11 cellular contexts compared by ENCODE assay signal in genomic region chr15:22845289-22845900, GRCh38. TPM values are rescaled to one million over a fixed set of nuclear protein-coding genes. Genes with fewer than 3 reads are reported as not detected.
DNase-seq lines count a peak whose midpoint lies in the region; ATAC-seq, FAIRE-seq and TF ChIP-seq lines count a peak whose summit lies in the region.
"Had no signal": no experiment of that assay in that cellular context is flagged by ENCODE, and none has a peak within 500 bp of the region (broad histone marks: within the 10 kb centered on the region; RNA-seq: fewer than 3 reads in every experiment).

No MANE protein-coding gene starts in this region.

- H3K4me3 ChIP-seq in IMR-90 (ENCODE audit: insufficient read depth, low read depth, low read length), result no peak overlapping the region
- no peak overlapping the region for H3K4me3 ChIP-seq in GM12878
- H3K4me3 ChIP-seq: spleen had no signal

- FAIRE-seq in GM12878 (lab: Jason Lieb, UNC), result no peak

- no peak overlapping the region for H3K14ac ChIP-seq in IMR-90 (replicated peaks; ENCODE audit: low read depth, low read length)

- no peak overlapping the region for H3K18ac ChIP-seq in IMR-90 (ENCODE audit: low read depth, low read length)

- H3K79me1 ChIP-seq in IMR-90 (ENCODE audit: low read depth in 1 of 2, low read length in 2 of 2), result peaks cover 35 to 45% of the 10 kb centered on the region in 2 experiments

- H2AFZ ChIP-seq in IMR-90 (replicated peaks; ENCODE audit: low read length, poor library complexity), result no peak overlapping the region
- H2AFZ ChIP-seq in GM12878 (ENCODE audit: control insufficient read depth, low read depth, low read length), result no peak overlapping the region

- H3K36me3 ChIP-seq in ES-I3 (ENCODE audit: insufficient read depth, low read length) (no peaks in the 10 kb centered on the region; the same call in none of the 2 replicates), IMR-90 (ENCODE audit: control insufficient read depth, insufficient read depth, low read length) (peaks cover 13% of the 10 kb centered on the region), GM12878 (ENCODE audit: control insufficient read depth in 2 of 2, insufficient read depth in 2 of 2, low read length in 1 of 2) (peaks cover 6 to 20% of the 10 kb centered on the region in 2 experiments)

- H3K4me2 ChIP-seq in IMR-90 (ENCODE audit: low read depth, low read length), result peak overlapping the region; percentile 72
- no peak overlapping the region; the same call in 1 of the 2 replicates for H3K4me2 ChIP-seq in GM12878 (ENCODE audit: control insufficient read depth, insufficient read depth)

- RAD21 ChIA-PET in GM12878 (lab: Charles Lee; ENCODE audit: unreplicated experiment), result no interaction called here

- H3K27me3 ChIP-seq in IMR-90 (ENCODE audit: control insufficient read depth, insufficient read depth, low read length) (no peaks in the 10 kb centered on the region), GM12878 (replicated peaks in 1 of 2; ENCODE audit: control insufficient read depth in 2 of 2, insufficient read depth in 2 of 2, low read length in 1 of 2) (no peaks in the 10 kb centered on the region)
- H3K27me3 ChIP-seq: spleen had no signal

- in situ Hi-C loops in IMR-90 (cut with MboI; ENCODE audit: low sequenced_read_pairs), result no loop called here
- in situ Hi-C loops in GM12878 (cut with MboI), result no loop called here

- no peaks in the 10 kb centered on the region for H3K27me3 Mint-ChIP-seq in natural killer cell (ENCODE audit: low read depth in 2 of 2)

- TF ChIP-seq EP300 in GM12878 (IDR thresholded peaks at IDR 0.05; ENCODE audit: borderline replicate concordance in 1 of 2, control insufficient read depth in 1 of 2, low read depth in 2 of 2, low read length in 2 of 2), result no peak

- CTCF ChIA-PET in IMR-90 (lab: Yijun Ruan, JAX), result no interaction called here
- CTCF ChIA-PET in GM12878 (lab: Yijun Ruan, JAX), result no interaction called here

- H3K4me3 Mint-ChIP-seq in natural killer cell, result no peak overlapping the region

- WGBS in IMR-90 (ENCODE audit: extremely low coverage in 2 of 2, insufficient read length in 1 of 2), 2 experiments, result no CpG with 5 or more reads among the region's 2 CpGs
- 25% methylated on average over 2 of the region's 2 CpGs for WGBS in GM12878 (ENCODE audit: insufficient coverage, insufficient replicate concordance, low lambda C conversion rate, missing lambda C conversion rate)

- H3K56ac ChIP-seq in IMR-90 (ENCODE audit: extremely low read depth, insufficient read depth, low read length), result no peak overlapping the region

- SMC1A ChIA-PET in GM12878 (lab: Charles Lee; ENCODE audit: uncharacterized antibody, unreplicated experiment), result no interaction called here

- intact Hi-C loops in IMR-90 (cut with micrococcal nuclease), result no loop called here
- intact Hi-C loops in GM12878 (cut with micrococcal nuclease; ENCODE audit: unreplicated experiment), result no loop called here
- intact Hi-C loops in natural killer cell (cut with micrococcal nuclease), result no loop called here

- peaks cover 27% of the 10 kb centered on the region for H4K20me1 ChIP-seq in IMR-90 (ENCODE audit: insufficient read depth, low read length)
- peaks cover 6% of the 10 kb centered on the region for H4K20me1 ChIP-seq in GM12878 (ENCODE audit: control insufficient read depth, insufficient read depth)

- no peak overlapping the region for H2BK120ac ChIP-seq in IMR-90 (ENCODE audit: low read depth, low read length)

- no peak overlapping the region for H3K4ac ChIP-seq in IMR-90 (ENCODE audit: low read depth, low read length)

- H4K8ac ChIP-seq in IMR-90 (ENCODE audit: low read depth in 2 of 2, low read length in 2 of 2), result no peak overlapping the region

- H2BK5ac ChIP-seq in IMR-90 (ENCODE audit: low read depth, low read length, poor library complexity, severe bottlenecking), result peak overlapping the region; percentile 67

- TF ChIP-seq RAD21 in IMR-90 (IDR thresholded peaks at IDR 0.05; ENCODE audit: low read length) (no peak), GM12878 (IDR thresholded peaks at IDR 0.05; ENCODE audit: insufficient read depth, low read depth, low read length) (no peak)

- H3K27ac Mint-ChIP-seq in natural killer cell, result peak overlapping the region; percentile 37 to 77

- ATAC-seq in IMR-90 (ENCODE audit: low read depth), result peak; percentile 73
- ATAC-seq in GM12878, result peak; percentile 58
- ATAC-seq in natural killer cell, result no peak
- ATAC-seq in GM21825 (IDR thresholded peaks at IDR 0.05; ENCODE audit: unreplicated experiment), result no peak

- no peak for TF ChIP-seq CTCF in IMR-90 (conservative IDR thresholded peaks at IDR 0.05; ENCODE audit: low read depth, low read length)
- TF ChIP-seq CTCF in GM12878 (IDR thresholded peaks at IDR 0.05 in 2 of 3, conservative IDR thresholded peaks at IDR 0.05 in 1 of 3; ENCODE audit: control insufficient read depth in 2 of 3, extremely low read depth in 1 of 3, insufficient read depth in 1 of 3, low read depth in 3 of 3, low read length in 3 of 3), result no peak
- no peak for TF ChIP-seq CTCF in natural killer cell (IDR thresholded peaks at IDR 0.05)

- H2AK5ac ChIP-seq in IMR-90 (ENCODE audit: low read depth, low read length), result no peak overlapping the region

- no peak overlapping the region for H3K23ac ChIP-seq in IMR-90 (ENCODE audit: low read depth, low read length)

- H3K27ac ChIP-seq in IMR-90 (ENCODE audit: insufficient read depth, low read length) (peak overlapping the region; percentile 66), GM12878 (ENCODE audit: control insufficient read depth, insufficient read depth) (peak overlapping the region; percentile 35)
- H3K27ac ChIP-seq: spleen had no signal

- H3K79me2 ChIP-seq in GM12878 (ENCODE audit: control insufficient read depth, insufficient read depth, low read length), result peaks cover 83% of the 10 kb centered on the region

- no TSS peak for BruUV-seq in IMR-90 (replicated peaks; lab: Mats Ljungman, UMichigan)
- no TSS peak for BruUV-seq in GM12878 (replicated peaks; lab: Mats Ljungman, UMichigan)

- H4K5ac ChIP-seq in IMR-90 (ENCODE audit: low read depth, low read length), result no peak overlapping the region

- no peak overlapping the region for H2AK9ac ChIP-seq in IMR-90 (replicated peaks; ENCODE audit: low read depth, low read length, poor library complexity)

- no peak overlapping the region for H2BK20ac ChIP-seq in IMR-90 (ENCODE audit: low read depth, low read length)

- H4K91ac ChIP-seq in IMR-90 (ENCODE audit: insufficient read depth, low read depth, low read length), result no peak overlapping the region

- H3K9me3 ChIP-seq in ES-I3 (ENCODE audit: control insufficient read depth, insufficient read depth, low read length) (no peaks in the 10 kb centered on the region), IMR-90 (ENCODE audit: control insufficient read depth, insufficient read depth, low read length) (no peaks in the 10 kb centered on the region), GM12878 (replicated peaks; ENCODE audit: control insufficient read depth, insufficient read depth, low read length) (no peaks in the 10 kb centered on the region)
- H3K9me3 ChIP-seq: spleen had no signal

- H3K4me1 Mint-ChIP-seq in natural killer cell, result peaks cover 47 to 61% of the 10 kb centered on the region in 2 donors

- H3K4me1 ChIP-seq in ES-I3 (ENCODE audit: insufficient read depth, low read length), result peaks cover 17% of the 10 kb centered on the region
- H3K4me1 ChIP-seq in IMR-90 (ENCODE audit: control insufficient read depth, insufficient read depth, low read length), result peaks cover 13% of the 10 kb centered on the region
- H3K4me1 ChIP-seq in GM12878 (ENCODE audit: control insufficient read depth, insufficient read depth, low read length), result peaks cover 9% of the 10 kb centered on the region

- H2BK15ac ChIP-seq in IMR-90 (ENCODE audit: low read depth, low read length), result no peak overlapping the region

- H3K9me3 Mint-ChIP-seq in natural killer cell, result no peaks in the 10 kb centered on the region

- H3K36me3 Mint-ChIP-seq in natural killer cell, result no peaks in the 10 kb centered on the region

- dilution Hi-C loops in IMR-90 (cut with HindIII; ENCODE audit: low sequenced_read_pairs, unreplicated experiment), result no loop called here

- peaks cover 6% of the 10 kb centered on the region; the same call in 1 of the 2 replicates for H3K9me1 ChIP-seq in IMR-90 (ENCODE audit: insufficient read depth, low read length)

- H3K9ac ChIP-seq in ES-I3 (ENCODE audit: low read depth, low read length), result peak overlapping the region; percentile 24; the same call in 1 of the 2 replicates
- H3K9ac ChIP-seq in IMR-90 (ENCODE audit: low read depth, low read length), result peak overlapping the region; percentile 56; the same call in 1 of the 2 replicates
- H3K9ac ChIP-seq in GM12878 (ENCODE audit: control insufficient read depth, insufficient read depth, low read length), result no peak overlapping the region

- DNase-seq in IMR-90 (peak; percentile 52), GM12878 (ENCODE audit: low read depth, low spot score) (no peak), natural killer cell (no peak), COLO668 (lab: John Stamatoyannopoulos, UW; ENCODE audit: unreplicated experiment) (no peak), NCI-H2227 treated with DMSO at 0.1 percent for 48 hours (lab: John Stamatoyannopoulos, UW) (no peak), GM03348 (ENCODE audit: low spot score) (no peak)
- DNase-seq: GOT3, head of caudate nucleus, spleen had no signal

- no peak for TF ChIP-seq POLR2A in IMR-90 (IDR thresholded peaks at IDR 0.05; ENCODE audit: low read depth, low read length)
- no peak for TF ChIP-seq POLR2A in GM12878 (IDR thresholded peaks at IDR 0.05; ENCODE audit: low read depth, low read length)

- POLR2A ChIA-PET in IMR-90 (lab: Charles Lee; ENCODE audit: unreplicated experiment), result no interaction called here
- POLR2A ChIA-PET in GM12878 (lab: Charles Lee), result interaction anchor here (0.9 kb wide), 1 partner anchor 11 kb away, joined by 3 read pairs; no protein-coding TSS in a partner anchor

RNA-seq across cellular contexts. Expression of gene NIPA2, which starts 6.9 kb away (rescaled TPM):
- total RNA-seq in IMR-90 (2012; rRNA removed), result 38.0 and 78.6 TPM in 2 replicates
- 25.6 and 33.0 TPM in 2 replicates for polyA plus RNA-seq in IMR-90 (2012; rRNA removed)
- 18.0 and 19.5 TPM in 2 replicates for polyA plus RNA-seq in IMR-90 (2012; cell fraction: cytosol; rRNA removed)
- 8.5 and 13.9 TPM in 2 replicates for polyA plus RNA-seq in IMR-90 (2012; cell fraction: nucleus; rRNA removed; ENCODE audit: low replicate concordance)
- total RNA-seq in GM12878 (2013; cell fraction: nucleolus; rRNA removed), result 103 and 122 TPM in 2 replicates
- total RNA-seq in GM12878 (2014; rRNA removed), result 111 and 133 TPM in 2 replicates
- total RNA-seq in GM12878 (2014; rRNA removed; fragmentation: Illumina TruSeq; extraction: Trizol), result 88.8 and 91.6 TPM in 2 replicates
- total RNA-seq in GM12878 (2021), result 107 and 108 TPM in 2 replicates
- 43.2 TPM for polyA plus RNA-seq in GM12878 (2011; ENCODE audit: low read depth)
- 90.4 and 117 TPM in 2 replicates for polyA plus RNA-seq in GM12878 (2011; rRNA removed)
- polyA plus RNA-seq in GM12878 (2011; cell fraction: cytosol; rRNA removed), result 41.8 and 46.8 TPM in 2 replicates
- 35.7 and 41.2 TPM in 2 replicates for polyA plus RNA-seq in GM12878 (2011; cell fraction: nucleus; rRNA removed)
- 48.8 and 52.2 TPM in 2 replicates for polyA plus RNA-seq in GM12878 (2012)
- polyA plus RNA-seq in GM12878 (2014; fragmentation: Illumina TruSeq; extraction: Trizol), result 92.5 and 127 TPM in 2 replicates
- 10 to 100 TPM; 24.4 to 36.3 TPM for polyA plus RNA-seq in GM12878 (2014; fragmentation: Nextera tagmentation; extraction: Ambion mirVana)
- polyA plus RNA-seq in GM12878 (2014; rRNA removed), result 98.2 and 100 TPM in 2 replicates
- polyA plus RNA-seq in GM12878 (2016; fragmentation: Nextera tagmentation; extraction: Ambion mirVana), result 100 to 1,000 TPM; 148 to 159 TPM
- polyA minus RNA-seq in GM12878 (2011; rRNA and poly(A)+ RNA removed), result 42.5 and 50.8 TPM in 2 replicates
- 27.1 and 33.2 TPM in 2 replicates for polyA minus RNA-seq in GM12878 (2011; cell fraction: cytosol; rRNA and poly(A)+ RNA removed)
- 36.9 and 55.8 TPM in 2 replicates for polyA minus RNA-seq in GM12878 (2011; cell fraction: nucleus; rRNA and poly(A)+ RNA removed)
- 10 to 100 TPM; 37.3 to 41.3 (median 40.9) TPM for total RNA-seq in natural killer cell

RNA-seq across cellular contexts. Expression of gene NIPA1, which starts 59.0 kb away (rescaled TPM):
- total RNA-seq in IMR-90 (2012; rRNA removed) (10.6 and 13.6 TPM in 2 replicates), GM12878 (2014; rRNA removed) (30.6 and 32.7 TPM in 2 replicates), GM12878 (2014; rRNA removed; fragmentation: Illumina TruSeq; extraction: Trizol) (22.8 and 23.1 TPM in 2 replicates), GM12878 (2021) (34.6 and 35.9 TPM in 2 replicates), natural killer cell (10 to 100 TPM; 11.3 to 17.8 (median 11.4) TPM)
- polyA plus RNA-seq in IMR-90 (2012; rRNA removed) (6.5 and 6.8 TPM in 2 replicates), GM12878 (2011; rRNA removed) (46.5 and 52.5 TPM in 2 replicates), GM12878 (2014; fragmentation: Illumina TruSeq; extraction: Trizol) (27.4 and 27.6 TPM in 2 replicates), GM12878 (2014; fragmentation: Nextera tagmentation; extraction: Ambion mirVana) (1 to 10 TPM; 5.3 to 7.6 TPM), GM12878 (2014; rRNA removed) (21.7 and 24.9 TPM in 2 replicates), GM12878 (2016; fragmentation: Nextera tagmentation; extraction: Ambion mirVana) (10 to 100 TPM; 23.2 to 26.5 TPM)
- polyA plus RNA-seq in IMR-90 (2012; cell fraction: cytosol; rRNA removed), result 2.8 and 3.7 TPM in 2 replicates
- polyA plus RNA-seq in IMR-90 (2012; cell fraction: nucleus; rRNA removed; ENCODE audit: low replicate concordance), result 6.5 and 6.6 TPM in 2 replicates
- total RNA-seq in GM12878 (2013; cell fraction: nucleolus; rRNA removed), result 85.7 TPM in 2 replicates
- polyA plus RNA-seq in GM12878 (2011; ENCODE audit: low read depth), result 10.1 TPM
- polyA plus RNA-seq in GM12878 (2011; cell fraction: cytosol; rRNA removed), result 33.7 and 40.0 TPM in 2 replicates
- 40.6 and 47.0 TPM in 2 replicates for polyA plus RNA-seq in GM12878 (2011; cell fraction: nucleus; rRNA removed)
- 14.5 and 18.0 TPM in 2 replicates for polyA plus RNA-seq in GM12878 (2012)
- 112 and 131 TPM in 2 replicates for polyA minus RNA-seq in GM12878 (2011; rRNA and poly(A)+ RNA removed)
- 28.1 and 28.2 TPM in 2 replicates for polyA minus RNA-seq in GM12878 (2011; cell fraction: cytosol; rRNA and poly(A)+ RNA removed)
- polyA minus RNA-seq in GM12878 (2011; cell fraction: nucleus; rRNA and poly(A)+ RNA removed), result 13.8 and 24.6 TPM in 2 replicates

Comparison
In these comparisons a context has a peak if more than half of its experiments do, and no peak if none do; other contexts are left out.
1. ATAC-seq: peak in IMR-90 (single experiment) and GM12878 (single experiment); none in natural killer cell (0 of 3) and GM21825 (single experiment).